In genomic region chr2:20065885-20066602, GRCh38 we compare ENCODE assay signal across 9 cellular contexts. TPM values are rescaled to one million over a fixed set of nuclear protein-coding genes. Genes with fewer than 3 reads are reported as not detected.
DNase-seq lines count a peak whose midpoint lies in the region; ATAC-seq, FAIRE-seq and TF ChIP-seq lines count a peak whose summit lies in the region.
"Had no signal": no experiment of that assay in that cellular context is flagged by ENCODE, and none has a peak within 500 bp of the region (broad histone marks: within the 10 kb centered on the region; RNA-seq: fewer than 3 reads in every experiment).

No MANE protein-coding gene starts in this region.

- no peak for TF ChIP-seq CTCF in bronchial epithelial cell (IDR thresholded peaks at IDR 0.05; ENCODE audit: insufficient read depth, low read length, severe bottlenecking)

- no peaks in the 10 kb centered on the region for H3K36me3 ChIP-seq in bronchial epithelial cell (ENCODE audit: control insufficient read depth, insufficient read depth, low read length)

- no peak for FAIRE-seq in bronchial epithelial cell (lab: Jason Lieb, UNC)

- H3K4me3 ChIP-seq in bronchial epithelial cell (ENCODE audit: low read depth, low read length) = no peak overlapping the region

- no peaks in the 10 kb centered on the region for H3K27me3 ChIP-seq in bronchial epithelial cell (ENCODE audit: control insufficient read depth, insufficient read depth, low read length)

- ATAC-seq in HG03521 (IDR thresholded peaks at IDR 0.05; ENCODE audit: unreplicated experiment) (no peak), GM19328 (IDR thresholded peaks at IDR 0.05; ENCODE audit: unreplicated experiment) (no peak), HG02623 (IDR thresholded peaks at IDR 0.05; ENCODE audit: unreplicated experiment) (no peak)

- peak; percentile 19 for DNase-seq in SIG-M5 treated with dmso at 0.1 percent for 504 hours (lab: John Stamatoyannopoulos, UW; ENCODE audit: unreplicated experiment)
- DNase-seq in SIG-M5 (lab: John Stamatoyannopoulos, UW) = no peak
- DNase-seq in NCI-H446 (lab: John Stamatoyannopoulos, UW) = peak; percentile 90 to 98
- peak; percentile 95 for DNase-seq in bronchial epithelial cell (ENCODE audit: low read depth)
- DNase-seq in mucosa of gallbladder (ENCODE audit: low spot score) = peak; percentile 83

RNA-seq across cellular contexts. Expression of gene LAPTM4A, which starts 14.6 kb away (rescaled TPM):
- total RNA-seq in bronchial epithelial cell = 60.0 and 63.1 TPM in 2 replicates
- total RNA-seq in mucosa of gallbladder = 274 TPM

RNA-seq across cellular contexts. Expression of gene MATN3, which starts 53.6 kb away (rescaled TPM):
- total RNA-seq in bronchial epithelial cell (0.26 and 1.0 TPM in 2 replicates), mucosa of gallbladder (0.89 TPM)
- total RNA-seq: B cell had no signal
